ENCODE assay signal across 30 cellular contexts in the genomic region with DNA sequence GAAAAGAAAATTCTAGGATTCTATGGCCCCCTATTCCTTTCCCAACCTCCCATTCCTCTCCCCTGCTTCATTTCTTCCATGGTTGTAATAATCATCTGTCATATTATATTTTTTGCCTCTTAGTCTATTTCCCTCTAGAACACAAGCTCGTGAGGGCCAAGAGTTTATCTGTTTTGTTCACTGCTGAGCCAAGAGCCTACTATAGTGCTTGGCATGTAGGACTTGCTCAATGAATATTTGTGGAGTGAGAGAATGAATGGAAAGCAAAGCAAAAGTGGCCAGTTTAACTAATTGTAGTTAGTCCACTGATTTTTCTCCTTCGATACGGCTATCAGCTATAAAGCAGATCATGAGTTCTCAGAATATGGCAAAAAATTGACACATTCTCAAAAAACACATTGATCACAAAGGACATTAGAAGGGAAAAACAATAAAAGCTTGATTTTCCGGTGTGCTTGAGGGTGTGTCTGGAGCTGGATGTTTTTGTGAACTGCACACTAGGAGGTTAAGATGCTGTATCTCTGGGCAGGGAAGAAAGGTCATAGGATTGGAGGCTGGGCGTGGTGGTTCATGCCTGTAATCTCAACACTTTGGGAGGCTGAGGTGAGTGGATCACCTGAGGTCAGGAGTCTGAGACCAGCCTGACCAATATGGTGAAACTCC. TPM values are rescaled to one million over a fixed set of nuclear protein-coding genes. Genes with fewer than 3 reads are reported as not detected.
DNase-seq lines count a peak whose midpoint lies in the region; ATAC-seq and TF ChIP-seq lines count a peak whose summit lies in the region.
"Had no signal": no experiment of that assay in that cellular context is flagged by ENCODE, and none has a peak within 500 bp of the region (broad histone marks: within the 10 kb centered on the region; RNA-seq: fewer than 3 reads in every experiment).

No MANE protein-coding gene starts in this region.

- H3K27ac Mint-ChIP-seq in GM23338, result no peak overlapping the region
- H3K27ac Mint-ChIP-seq: activated CD4-positive, alpha-beta T cell treated with anti-CD3 and anti-CD28 coated beads, Interleukin-2, amount 10 ng/mL, durations not matched to agents 24 days and 14 days; activated T-helper 2 cell treated with anti-CD3 and anti-CD28 coated beads, Interferon-gamma antibody, Interleukin-2, Interleukin-4, amounts not matched to agents 10 μg/mL and 5 μg/mL and 100 μg/mL, durations not matched to agents 14 hours and 24 hours and 36 hours; natural killer cell; stimulated activated naive B cell treated with anti-CD40 and anti-IgM and Interleukin-4, amounts not matched to agents 10 μg/mL and 1 μg/mL and 100 μg/mL, for 72 hours; T-cell had no signal

- DNase-seq in GM23248 (peak; percentile 43), brain microvascular endothelial cell (peak; percentile 11), left lung (no peak), stomach (no peak), GM23338 (ENCODE audit: low spot score) (no peak)
- DNase-seq: activated CD4-positive, alpha-beta T cell treated with anti-CD3 and anti-CD28 coated beads, Interleukin-2, amount 10 ng/mL, durations not matched to agents 24 days and 14 days; activated CD8-positive, alpha-beta memory T cell treated with anti-CD3 and anti-CD28 coated beads for 24 hours; activated naive CD4-positive, alpha-beta T cell treated with anti-CD3 and anti-CD28 coated beads, Interleukin-2, amount 50 U/mL, for 16 hours; activated T-cell treated with anti-CD3 and anti-CD28 coated beads for 4 hours; colonic mucosa; effector memory CD4-positive, alpha-beta T cell; head of caudate nucleus; KBM-7; lower lobe of right lung; natural killer cell; NCI-H1092 treated with DMSO at 0.1 percent for 48 hours; NCI-H1694 treated with DMSO at 0.1 percent for 48 hours; NCI-H510A; occipital lobe; stimulated activated naive B cell treated with anti-CD40 and anti-IgM and Interleukin-4, amounts not matched to agents 10 μg/mL and 1 μg/mL and 100 μg/mL, for 72 hours; T-cell had no signal

- no peaks in the 10 kb centered on the region for H3F3A ChIP-seq in GM23248 (ENCODE audit: insufficient read depth)
- no peaks in the 10 kb centered on the region for H3F3A ChIP-seq in GM23338 (replicated peaks; ENCODE audit: low read depth)

- H3K36me3 ChIP-seq in GM23248 (ENCODE audit: low read depth) (no peaks in the 10 kb centered on the region), brain microvascular endothelial cell (replicated peaks) (no peaks in the 10 kb centered on the region), left lung (no peaks in the 10 kb centered on the region), stomach (no peaks in the 10 kb centered on the region), GM23338 (ENCODE audit: insufficient read depth) (no peaks in the 10 kb centered on the region)
- H3K36me3 ChIP-seq: BLaER1, colonic mucosa, HAP-1, lower lobe of right lung, suprapubic skin had no signal

- in situ Hi-C loops in GM23248 (cut with MboI), result no loop called here
- in situ Hi-C loops in brain microvascular endothelial cell (cut with HindIII; ENCODE audit: low pct_ligation_motif_present, low sequenced_read_pairs), result no loop called here

- H3K4me2 ChIP-seq in GM23248 (ENCODE audit: unreplicated experiment), result no peak overlapping the region
- no peak overlapping the region for H3K4me2 ChIP-seq in GM23338
- H3K4me2 ChIP-seq: BLaER1 had no signal

- H3K4me3 ChIP-seq in GM23248 (no peak overlapping the region), brain microvascular endothelial cell (ENCODE audit: low read depth, low read length) (no peak overlapping the region), left lung (no peak overlapping the region), stomach (no peak overlapping the region), GM23338 (no peak overlapping the region)
- H3K4me3 ChIP-seq: BLaER1, colonic mucosa, HAP-1, lower lobe of right lung, suprapubic skin had no signal

- H3K4me1 ChIP-seq in GM23248 (ENCODE audit: insufficient read depth), result no peaks in the 10 kb centered on the region
- H3K4me1 ChIP-seq in left lung, result no peaks in the 10 kb centered on the region
- H3K4me1 ChIP-seq in stomach, result peaks cover 0 to 39% (median 12%) of the 10 kb centered on the region in 4 donors
- H3K4me1 ChIP-seq in GM23338 (ENCODE audit: insufficient read depth), result peaks cover 22% of the 10 kb centered on the region
- H3K4me1 ChIP-seq: colonic mucosa, suprapubic skin had no signal

- TF ChIP-seq POLR2A in stomach (IDR thresholded peaks at IDR 0.05), result no peak

- 55 to 58% methylated on average over 5 of the region's 5 CpGs for WGBS in GM23248 (ENCODE audit: low coverage in 1 of 2, low lambda C conversion rate in 2 of 2, missing lambda C conversion rate in 2 of 2), 2 experiments
- whole genome bisulfite sequencing in stomach, 5 donors, result 32 to 54% (median 50%) methylated on average over 5 of the region's 5 CpGs

- no peak for TF ChIP-seq EP300 in stomach (IDR thresholded peaks at IDR 0.05)

- H3K4me1 Mint-ChIP-seq in GM23338, result peaks cover 36% of the 10 kb centered on the region
- H3K4me1 Mint-ChIP-seq: activated CD4-positive, alpha-beta T cell treated with anti-CD3 and anti-CD28 coated beads, Interleukin-2, amount 10 ng/mL, durations not matched to agents 24 days and 14 days; natural killer cell; T-cell had no signal

- H3K27me3 ChIP-seq in GM23248 (replicated peaks; ENCODE audit: insufficient read depth) (no peaks in the 10 kb centered on the region), brain microvascular endothelial cell (replicated peaks) (no peaks in the 10 kb centered on the region), left lung (no peaks in the 10 kb centered on the region), stomach (no peaks in the 10 kb centered on the region), GM23338 (ENCODE audit: insufficient read depth) (no peaks in the 10 kb centered on the region)
- H3K27me3 ChIP-seq: BLaER1, colonic mucosa, suprapubic skin had no signal

- H3K9me3 Mint-ChIP-seq in GM23338, result no peaks in the 10 kb centered on the region
- H3K9me3 Mint-ChIP-seq: activated CD4-positive, alpha-beta T cell treated with anti-CD3 and anti-CD28 coated beads, Interleukin-2, amount 10 ng/mL, durations not matched to agents 24 days and 14 days; activated T-helper 2 cell treated with anti-CD3 and anti-CD28 coated beads, Interferon-gamma antibody, Interleukin-2, Interleukin-4, amounts not matched to agents 10 μg/mL and 5 μg/mL and 100 μg/mL, durations not matched to agents 14 hours and 24 hours and 36 hours; natural killer cell; stimulated activated naive B cell treated with anti-CD40 and anti-IgM and Interleukin-4, amounts not matched to agents 10 μg/mL and 1 μg/mL and 100 μg/mL, for 72 hours; T-cell; WTC11 had no signal

- H3K9me2 ChIP-seq in GM23248 (ENCODE audit: insufficient read depth) (no peaks in the 10 kb centered on the region), GM23338 (ENCODE audit: insufficient read depth) (no peaks in the 10 kb centered on the region; the same call in 1 of the 2 replicates)

- H3K27ac ChIP-seq in GM23248 (no peak overlapping the region), brain microvascular endothelial cell (no peak overlapping the region), left lung (peak overlapping the region in 1 of 2 donors; percentile 18), stomach (peak overlapping the region in 3 of 5 donors; percentile 33 to 52 (median 49)), GM23338 (ENCODE audit: low read depth) (no peak overlapping the region)
- H3K27ac ChIP-seq: BLaER1, colonic mucosa, epithelial cell of prostate, lower lobe of right lung, RWPE1, suprapubic skin had no signal

- no peak for TF ChIP-seq CTCF in brain microvascular endothelial cell (IDR thresholded peaks at IDR 0.05; ENCODE audit: low read depth, low read length, missing control alignments)
- no peak for TF ChIP-seq CTCF in left lung (IDR thresholded peaks at IDR 0.05)
- no peak for TF ChIP-seq CTCF in stomach (IDR thresholded peaks at IDR 0.05)
- TF ChIP-seq CTCF in GM23338 (conservative IDR thresholded peaks at IDR 0.05; ENCODE audit: low read depth in 2 of 2), result no peak

- H3K36me3 Mint-ChIP-seq in GM23338 (ENCODE audit: low read depth), result no peaks in the 10 kb centered on the region
- H3K36me3 Mint-ChIP-seq: natural killer cell; stimulated activated naive B cell treated with anti-CD40 and anti-IgM and Interleukin-4, amounts not matched to agents 10 μg/mL and 1 μg/mL and 100 μg/mL, for 72 hours; T-cell; WTC11 had no signal

- ATAC-seq in left lung (peak; percentile 37), HG02759 (IDR thresholded peaks at IDR 0.05; ENCODE audit: unreplicated experiment) (no peak), HG03469 (IDR thresholded peaks at IDR 0.05; ENCODE audit: unreplicated experiment) (no peak), GM23338 (no peak)
- ATAC-seq: natural killer cell; stimulated activated naive B cell treated with anti-CD40 and anti-IgM and Interleukin-4, amounts not matched to agents 10 μg/mL and 1 μg/mL and 100 μg/mL, for 72 hours; T-cell; WTC11 had no signal

- peaks cover 6% of the 10 kb centered on the region for H3K27me3 Mint-ChIP-seq in GM23338 (ENCODE audit: insufficient read depth, low read depth, poor library complexity)
- H3K27me3 Mint-ChIP-seq: stimulated activated naive B cell treated with anti-CD40 and anti-IgM and Interleukin-4, amounts not matched to agents 10 μg/mL and 1 μg/mL and 100 μg/mL, for 72 hours; T-cell had no signal

- intact Hi-C loops in left lung (cut with DNase I) (no loop called here), stomach (cut with DNase I; ENCODE audit: low total_unique reads) (loop anchor here (10.0 kb wide), 1 partner anchor 55 kb away; no protein-coding TSS in a partner anchor)

- no peaks in the 10 kb centered on the region for H4K20me1 ChIP-seq in GM23248 (ENCODE audit: insufficient read depth)
- no peaks in the 10 kb centered on the region for H4K20me1 ChIP-seq in GM23338 (replicated peaks; ENCODE audit: insufficient read depth)
- H4K20me1 ChIP-seq: BLaER1 had no signal

- H3K79me2 ChIP-seq in GM23248 (ENCODE audit: insufficient read depth) (no peaks in the 10 kb centered on the region), GM23338 (replicated peaks; ENCODE audit: insufficient read depth) (no peaks in the 10 kb centered on the region)

- H3K4me3 Mint-ChIP-seq in GM23338, result no peak overlapping the region
- H3K4me3 Mint-ChIP-seq: activated CD4-positive, alpha-beta T cell treated with anti-CD3 and anti-CD28 coated beads, Interleukin-2, amount 10 ng/mL, durations not matched to agents 24 days and 14 days; natural killer cell; stimulated activated naive B cell treated with anti-CD40 and anti-IgM and Interleukin-4, amounts not matched to agents 10 μg/mL and 1 μg/mL and 100 μg/mL, for 72 hours; T-cell had no signal

- H3K9ac ChIP-seq in GM23248, result no peak overlapping the region
- H3K9ac ChIP-seq: BLaER1 had no signal

- H3K9me3 ChIP-seq in GM23248 (ENCODE audit: low read depth), result no peaks in the 10 kb centered on the region
- H3K9me3 ChIP-seq in left lung, result no peaks in the 10 kb centered on the region
- H3K9me3 ChIP-seq in stomach, result no peaks in the 10 kb centered on the region
- H3K9me3 ChIP-seq: BLaER1, colonic mucosa, HAP-1, lower lobe of right lung, suprapubic skin had no signal

- H2AFZ ChIP-seq in GM23248 (no peak overlapping the region), GM23338 (no peak overlapping the region; the same call in 1 of the 2 replicates)

RNA-seq across cellular contexts. Expression of a gene that starts 25.0 kb away (rescaled TPM):
- total RNA-seq in GM23248 (2014; rRNA removed; shearing (Covaris generic)), result 1.3 and 5.2 TPM in 2 replicates
- 1.7 and 2.5 TPM in 2 replicates for polyA plus RNA-seq in GM23248 (2016; fragmentation: Nextera tagmentation; extraction: Ambion mirVana)
- total RNA-seq in left lung, result 1,000 to 10,000 TPM; 1,132 to 1,298 TPM
- 100 to 1,000 TPM; 173 to 386 (median 309) TPM for total RNA-seq in stomach
- 100 to 1,000 TPM in 2 of 3 donors, 10 to 100 TPM in 1; 79.3 to 193 (median 125) TPM for polyA plus RNA-seq in stomach
- 19.7 and 41.2 TPM in 2 replicates for total RNA-seq in GM23338 (2014; rRNA removed; shearing (Covaris generic))
- polyA plus RNA-seq in GM23338 (2016; fragmentation: Nextera tagmentation; extraction: Ambion mirVana), result 18.2 and 19.9 TPM in 2 replicates

Comparison
In these comparisons a context has a peak if more than half of its experiments do, and no peak if none do; other contexts are left out.
1. DNase-seq: peak in GM23248 (single experiment) and brain microvascular endothelial cell (single experiment); none in left lung (0 of 2), stomach (single experiment) and GM23338 (single experiment).
2. H3K27ac ChIP-seq: peak in stomach (3 of 5); none in GM23248 (single experiment), brain microvascular endothelial cell (single experiment) and GM23338 (single experiment).